Comparison of ENCODE assay signal across 1 cellular context in genomic region chr11:61971177-61972111, GRCh38.
TF ChIP-seq lines count a peak whose summit lies in the region.

No MANE protein-coding gene starts in this region.

TF ChIP-seq in HepG2, 621 proteins besides CTCF, POLR2A, EP300 and RAD21 (continued from another document and continues in another):
- TF ChIP-seq NFAT5 (CRISPR knock-in tag; IDR thresholded peaks at IDR 0.05) (no peak), U2AF2 (IDR thresholded peaks at IDR 0.05; ENCODE audit: low read depth, low read length) (no peak), PCBP1 (IDR thresholded peaks at IDR 0.05; ENCODE audit: borderline replicate concordance, low read depth, low read length) (no peak), SAFB2 (CRISPR knock-in tag; IDR thresholded peaks at IDR 0.05; ENCODE audit: borderline replicate concordance, low read depth) (no peak), IKZF4 (CRISPR knock-in tag; IDR thresholded peaks at IDR 0.05; ENCODE audit: borderline replicate concordance, low read depth, not compliant biosample characterization) (no peak), ZSCAN29 (CRISPR knock-in tag; conservative IDR thresholded peaks at IDR 0.05) (no peak), ZBTB4 (CRISPR knock-in tag; IDR thresholded peaks at IDR 0.05; ENCODE audit: borderline replicate concordance) (no peak), SOX5 (CRISPR knock-in tag; IDR thresholded peaks at IDR 0.05; ENCODE audit: borderline replicate concordance) (no peak), E2F1 (CRISPR knock-in tag; IDR thresholded peaks at IDR 0.05) (no peak), JDP2 (CRISPR knock-in tag; IDR thresholded peaks at IDR 0.05; ENCODE audit: borderline replicate concordance) (no peak), ZNF704 (CRISPR knock-in tag; IDR thresholded peaks at IDR 0.05; ENCODE audit: borderline replicate concordance) (peak; percentile 62; the same call in 1 of the 2 replicates), ZNF263 (CRISPR knock-in tag; IDR thresholded peaks at IDR 0.05) (peak; percentile 33; the same call in 1 of the 2 replicates), GLMP (CRISPR knock-in tag; IDR thresholded peaks at IDR 0.05; ENCODE audit: borderline replicate concordance) (no peak), FIP1L1 (IDR thresholded peaks at IDR 0.05; ENCODE audit: borderline replicate concordance, insufficient read depth, low read depth, low read length) (no peak), TBX2 (CRISPR knock-in tag; IDR thresholded peaks at IDR 0.05; ENCODE audit: borderline replicate concordance) (0 out of 2 replicates have a peak, but pooled peaks have one; percentile 52), ZNF407 (CRISPR knock-in tag; IDR thresholded peaks at IDR 0.05; ENCODE audit: not compliant biosample characterization) (no peak), KAT8 (CRISPR knock-in tag; IDR thresholded peaks at IDR 0.05) (peak; percentile 82), BCL6 (CRISPR knock-in tag; IDR thresholded peaks at IDR 0.05) (peak; percentile 65), TAF1 (CRISPR knock-in tag; IDR thresholded peaks at IDR 0.05) (peak; percentile 68), ZNF567 (CRISPR knock-in tag; IDR thresholded peaks at IDR 0.05; ENCODE audit: borderline replicate concordance) (no peak), ZNF891 (CRISPR knock-in tag; IDR thresholded peaks at IDR 0.05) (no peak; the same call in 1 of the 2 replicates), GLI4 (CRISPR knock-in tag; IDR thresholded peaks at IDR 0.05; ENCODE audit: borderline replicate concordance) (no peak), HMGXB4 (CRISPR knock-in tag; IDR thresholded peaks at IDR 0.05; ENCODE audit: borderline replicate concordance in 1 of 2, low read depth in 1 of 2) (peak in 1 of 2 experiments; percentile 65; a peak in 2 of 4 replicates), KLF12 (CRISPR knock-in tag; IDR thresholded peaks at IDR 0.05; ENCODE audit: borderline replicate concordance) (0 out of 2 replicates have a peak, but pooled peaks have one; percentile 21), ZBTB21 (CRISPR knock-in tag; IDR thresholded peaks at IDR 0.05) (no peak; the same call in none of the 2 replicates), DNMT1 (CRISPR knock-in tag; IDR thresholded peaks at IDR 0.05) (no peak), NR2C2 (CRISPR knock-in tag; IDR thresholded peaks at IDR 0.05; ENCODE audit: borderline replicate concordance) (no peak), ZSCAN25 (CRISPR knock-in tag; IDR thresholded peaks at IDR 0.05) (no peak), PTBP1 (IDR thresholded peaks at IDR 0.05; ENCODE audit: low read depth, low read length, poor library complexity, severe bottlenecking) (no peak), ZNF644 (CRISPR knock-in tag; IDR thresholded peaks at IDR 0.05; ENCODE audit: low read depth) (0 out of 2 replicates have a peak, but pooled peaks have one; percentile 24), ZFP36L2 (CRISPR knock-in tag; IDR thresholded peaks at IDR 0.05) (no peak), KMT2A (CRISPR knock-in tag; IDR thresholded peaks at IDR 0.05) (no peak), ZNF562 (CRISPR knock-in tag; IDR thresholded peaks at IDR 0.05; ENCODE audit: borderline replicate concordance) (no peak), ZFP41 (CRISPR knock-in tag; IDR thresholded peaks at IDR 0.05; ENCODE audit: borderline replicate concordance) (peak; percentile 2; the same call in 1 of the 2 replicates), HMGA1 (CRISPR knock-in tag; conservative IDR thresholded peaks at IDR 0.05) (no peak), ZNF576 (CRISPR knock-in tag; IDR thresholded peaks at IDR 0.05) (no peak), ZNF484 (CRISPR knock-in tag; IDR thresholded peaks at IDR 0.05; ENCODE audit: borderline replicate concordance, low read depth) (no peak)
